Comparison of ENCODE assay signal across 15 cellular contexts in genomic region chr2:221997100-221997499, GRCh38.
DNase-seq lines count a peak whose midpoint lies in the region; ATAC-seq and TF ChIP-seq lines count a peak whose summit lies in the region.
"Had no signal": no experiment of that assay in that cellular context is flagged by ENCODE, and none has a peak within 500 bp of the region (broad histone marks: within the 10 kb centered on the region; RNA-seq: fewer than 3 reads in every experiment).

No MANE protein-coding gene starts in this region.

- in situ Hi-C loops in brain microvascular endothelial cell (cut with HindIII; ENCODE audit: low pct_ligation_motif_present, low sequenced_read_pairs), result no loop called here

- H3K4me1 ChIP-seq in HUES6 (ENCODE audit: control insufficient read depth, insufficient read depth, low read length), result peaks cover 14% of the 10 kb centered on the region; the same call in 1 of the 2 replicates
- H3K4me1 ChIP-seq in tibial artery, result no peaks in the 10 kb centered on the region

- no peak overlapping the region for H3K9ac ChIP-seq in HUES6 (ENCODE audit: low read length)

- CTCF ChIA-PET in Calu3 (lab: Charles Lee), result interaction anchor here (0.6 kb wide), 1 partner anchor 608 kb away, joined by 4 read pairs; no protein-coding TSS in a partner anchor
- CTCF ChIA-PET in activated CD8-positive, alpha-beta T cell treated with anti-CD3 and anti-CD28 coated beads for 36 hours (lab: Charles Lee), result interaction anchor here (1.0 kb wide), 1 partner anchor 20 kb away, joined by 3 read pairs; no protein-coding TSS in a partner anchor

- H3K4me3 Mint-ChIP-seq in Calu3 (ENCODE audit: low read depth, unreplicated experiment), result no peak overlapping the region
- H3K4me3 Mint-ChIP-seq in activated CD8-positive, alpha-beta T cell treated with anti-CD3 and anti-CD28 coated beads for 36 hours, result no peak overlapping the region
- H3K4me3 Mint-ChIP-seq: activated T-cell treated with anti-CD3 and anti-CD28 coated beads, Interleukin-2, amount 50 U/mL, for 4 hours; dendritic cell treated with granulocyte-macrophage colony-stimulating factor and Interleukin-4, amounts not matched to agents 40 ng/mL and 50 ng/mL, for 4 days; naive thymus-derived CD8-positive, alpha-beta T cell; stimulated activated effector memory CD8-positive, alpha-beta T cell treated with anti-CD3 and anti-CD28 coated beads, Interleukin-12 subunit alpha, Interleukin-12 subunit beta, amount 100 ng/mL, for 72 hours had no signal

- intact Hi-C loops in Calu3 (cut with micrococcal nuclease; ENCODE audit: unreplicated experiment), result no loop called here
- intact Hi-C loops in tibial artery (cut with DNase I; ENCODE audit: low total_unique reads), result no loop called here
- intact Hi-C loops in activated CD8-positive, alpha-beta T cell treated with anti-CD3 and anti-CD28 coated beads for 36 hours (cut with micrococcal nuclease), result no loop called here

- H3K27ac Mint-ChIP-seq in Calu3 (ENCODE audit: unreplicated experiment), result no peak overlapping the region
- H3K27ac Mint-ChIP-seq in activated CD8-positive, alpha-beta T cell treated with anti-CD3 and anti-CD28 coated beads for 36 hours, result no peak overlapping the region
- H3K27ac Mint-ChIP-seq: dendritic cell treated with granulocyte-macrophage colony-stimulating factor and Interleukin-4, amounts not matched to agents 40 ng/mL and 50 ng/mL, for 4 days; stimulated activated effector memory CD8-positive, alpha-beta T cell treated with anti-CD3 and anti-CD28 coated beads, Interleukin-12 subunit alpha, Interleukin-12 subunit beta, amount 100 ng/mL, for 72 hours had no signal

- H3K4me3 ChIP-seq in AG10803 (ENCODE audit: low read length), result no peak overlapping the region
- no peak overlapping the region for H3K4me3 ChIP-seq in HUES6 (ENCODE audit: low read depth, low read length)
- no peak overlapping the region for H3K4me3 ChIP-seq in brain microvascular endothelial cell (ENCODE audit: low read depth, low read length)
- no peak overlapping the region for H3K4me3 ChIP-seq in kidney epithelial cell (ENCODE audit: low read depth, low read length)
- H3K4me3 ChIP-seq in tibial artery, result no peak overlapping the region

- peaks cover 18% of the 10 kb centered on the region for H3K4me1 Mint-ChIP-seq in Calu3 (ENCODE audit: low read depth, unreplicated experiment)
- no peaks in the 10 kb centered on the region for H3K4me1 Mint-ChIP-seq in activated CD8-positive, alpha-beta T cell treated with anti-CD3 and anti-CD28 coated beads for 36 hours (ENCODE audit: low read depth)
- H3K4me1 Mint-ChIP-seq: naive thymus-derived CD8-positive, alpha-beta T cell; stimulated activated effector memory CD8-positive, alpha-beta T cell treated with anti-CD3 and anti-CD28 coated beads, Interleukin-12 subunit alpha, Interleukin-12 subunit beta, amount 100 ng/mL, for 72 hours had no signal

- H3K27me3 ChIP-seq in HUES6 (ENCODE audit: control insufficient read depth, insufficient read depth, low read length) (no peaks in the 10 kb centered on the region), brain microvascular endothelial cell (replicated peaks) (no peaks in the 10 kb centered on the region), kidney epithelial cell (ENCODE audit: control insufficient read depth, insufficient read depth, low read length) (no peaks in the 10 kb centered on the region), tibial artery (peaks cover 0 to 3% of the 10 kb centered on the region in 2 donors)

- DNase-seq in AG10803 (ENCODE audit: low read depth), result peak; percentile 68
- peak; percentile 78 for DNase-seq in brain microvascular endothelial cell
- peak; percentile 88 for DNase-seq in kidney epithelial cell (ENCODE audit: low read depth)
- DNase-seq in Calu3, result no peak
- no peak for DNase-seq in activated gamma-delta T cell treated with Interleukin-2 at 50 U/mL for 16 hours
- no peak for DNase-seq in tibial artery
- DNase-seq in activated CD8-positive, alpha-beta T cell treated with anti-CD3 and anti-CD28 coated beads for 36 hours, result no peak
- DNase-seq: activated T-cell treated with anti-CD3 and anti-CD28 coated beads, Interleukin-2, amount 50 U/mL, for 4 hours; naive thymus-derived CD8-positive, alpha-beta T cell; NCI-H187 treated with DMSO at 0.1 percent for 48 hours; stimulated activated CD4-positive, alpha-beta T cell treated with anti-CD3 and anti-CD28 coated beads, Interleukin-15, amount 100 ng/mL, for 24 hours; WERI-Rb-1 had no signal

- H3K9me3 Mint-ChIP-seq in Calu3 (ENCODE audit: low read depth, unreplicated experiment), result peaks cover 2% of the 10 kb centered on the region
- no peaks in the 10 kb centered on the region for H3K9me3 Mint-ChIP-seq in activated CD8-positive, alpha-beta T cell treated with anti-CD3 and anti-CD28 coated beads for 36 hours
- H3K9me3 Mint-ChIP-seq: activated T-cell treated with anti-CD3 and anti-CD28 coated beads, Interleukin-2, amount 50 U/mL, for 4 hours; dendritic cell treated with granulocyte-macrophage colony-stimulating factor and Interleukin-4, amounts not matched to agents 40 ng/mL and 50 ng/mL, for 4 days had no signal

- no peak for ATAC-seq in activated CD8-positive, alpha-beta T cell treated with anti-CD3 and anti-CD28 coated beads for 36 hours
- ATAC-seq: activated T-cell treated with anti-CD3 and anti-CD28 coated beads, Interleukin-2, amount 50 U/mL, for 4 hours; naive thymus-derived CD8-positive, alpha-beta T cell had no signal

- no peaks in the 10 kb centered on the region for H3K36me3 ChIP-seq in HUES6 (ENCODE audit: control insufficient read depth, insufficient read depth, low read length)
- H3K36me3 ChIP-seq in brain microvascular endothelial cell (replicated peaks), result no peaks in the 10 kb centered on the region
- no peaks in the 10 kb centered on the region for H3K36me3 ChIP-seq in kidney epithelial cell (ENCODE audit: control insufficient read depth, insufficient read depth, low read length)
- no peaks in the 10 kb centered on the region for H3K36me3 ChIP-seq in tibial artery
- H3K36me3 ChIP-seq: WERI-Rb-1 had no signal

- TF ChIP-seq CTCF in AG10803 (conservative IDR thresholded peaks at IDR 0.05; ENCODE audit: low read length), result no peak
- no peak for TF ChIP-seq CTCF in brain microvascular endothelial cell (IDR thresholded peaks at IDR 0.05; ENCODE audit: low read depth, low read length, missing control alignments)
- no peak for TF ChIP-seq CTCF in kidney epithelial cell (IDR thresholded peaks at IDR 0.05; ENCODE audit: insufficient read depth, low read length, poor library complexity, severe bottlenecking)
- TF ChIP-seq CTCF in Calu3 (IDR thresholded peaks at IDR 0.05; ENCODE audit: unreplicated experiment), result no peak
- TF ChIP-seq CTCF in tibial artery (IDR thresholded peaks at IDR 0.05), result no peak
- TF ChIP-seq CTCF in activated CD8-positive, alpha-beta T cell treated with anti-CD3 and anti-CD28 coated beads for 36 hours (IDR thresholded peaks at IDR 0.05), result no peak

- no peaks in the 10 kb centered on the region for H3K36me3 Mint-ChIP-seq in Calu3 (ENCODE audit: insufficient read depth, unreplicated experiment)
- H3K36me3 Mint-ChIP-seq in activated CD8-positive, alpha-beta T cell treated with anti-CD3 and anti-CD28 coated beads for 36 hours (ENCODE audit: low read depth), result no peaks in the 10 kb centered on the region
- H3K36me3 Mint-ChIP-seq: naive thymus-derived CD8-positive, alpha-beta T cell; stimulated activated effector memory CD8-positive, alpha-beta T cell treated with anti-CD3 and anti-CD28 coated beads, Interleukin-12 subunit alpha, Interleukin-12 subunit beta, amount 100 ng/mL, for 72 hours had no signal

- H3K27me3 Mint-ChIP-seq in Calu3 (ENCODE audit: unreplicated experiment), result peaks cover 12% of the 10 kb centered on the region
- H3K27me3 Mint-ChIP-seq in activated CD8-positive, alpha-beta T cell treated with anti-CD3 and anti-CD28 coated beads for 36 hours, result no peaks in the 10 kb centered on the region
- H3K27me3 Mint-ChIP-seq: dendritic cell treated with granulocyte-macrophage colony-stimulating factor and Interleukin-4, amounts not matched to agents 40 ng/mL and 50 ng/mL, for 4 days had no signal

- POLR2A ChIA-PET in activated CD8-positive, alpha-beta T cell treated with anti-CD3 and anti-CD28 coated beads for 36 hours (lab: Charles Lee), result interaction anchor here (0.6 kb wide), 1 partner anchor 489 kb away, joined by 4 read pairs; no protein-coding TSS in a partner anchor

- H3K9me3 ChIP-seq in HUES6 (ENCODE audit: control insufficient read depth, insufficient read depth, low read depth, low read length) (no peaks in the 10 kb centered on the region), tibial artery (no peaks in the 10 kb centered on the region)

- H3K27ac ChIP-seq in HUES6 (ENCODE audit: low read depth, low read length), result 0 out of 2 replicates have a peak overlapping the region, but pooled peaks have one; percentile 43
- no peak overlapping the region for H3K27ac ChIP-seq in brain microvascular endothelial cell
- H3K27ac ChIP-seq in tibial artery, result no peak overlapping the region
- H3K27ac ChIP-seq: WERI-Rb-1 had no signal

- BruUV-seq in Calu3 (replicated peaks; lab: Mats Ljungman, UMichigan), result no TSS peak

Comparison
In these comparisons a context has a peak if more than half of its experiments do, and no peak if none do; other contexts are left out.
1. DNase-seq: peak in AG10803 (single experiment), brain microvascular endothelial cell (single experiment) and kidney epithelial cell (single experiment); none in Calu3 (single experiment), activated gamma-delta T cell treated with Interleukin-2 at 50 U/mL for 16 hours (single experiment), tibial artery (0 of 2) and activated CD8-positive, alpha-beta T cell treated with anti-CD3 and anti-CD28 coated beads for 36 hours (single experiment).